8 cellular contexts compared by ENCODE assay signal in genomic region chr2:96816127-96816835, GRCh38. TPM values are rescaled to one million over a fixed set of nuclear protein-coding genes. Genes with fewer than 3 reads are reported as not detected.
DNase-seq lines count a peak whose midpoint lies in the region; ATAC-seq and TF ChIP-seq lines count a peak whose summit lies in the region.

Gene CNNM3 (plus strand): TSS chr2:96816268. CDS start chr2:96816278, 10 bp downstream.

- no peaks in the 10 kb centered on the region for H3K27me3 ChIP-seq in DOHH2 (ENCODE audit: control insufficient read depth, low read length)
- no peaks in the 10 kb centered on the region for H3K27me3 ChIP-seq in KMS-11 (ENCODE audit: insufficient read depth, low read depth)

- H3K79me2 ChIP-seq in DOHH2 (ENCODE audit: control insufficient read depth, low read length) = peaks cover 50% of the 10 kb centered on the region
- H3K79me2 ChIP-seq in KMS-11 (ENCODE audit: insufficient read depth, low read depth) = peaks cover 43% of the 10 kb centered on the region

- H3K4me2 ChIP-seq in DOHH2 (ENCODE audit: low read length) (peak within 1 kb of the TSS; percentile 93), KMS-11 (peak within 1 kb of the TSS; percentile 96)

- H3K4me1 ChIP-seq in DOHH2 (ENCODE audit: control insufficient read depth, low read length) (peaks cover 63% of the 10 kb centered on the region), KMS-11 (ENCODE audit: low read depth, poor library complexity, severe bottlenecking) (peaks cover 22% of the 10 kb centered on the region)

- no peaks in the 10 kb centered on the region for H3K9me3 ChIP-seq in DOHH2 (ENCODE audit: control insufficient read depth, insufficient read depth, low read length)

- peak within 1 kb of the TSS; percentile 57; the same call in 1 of the 2 replicates for H3K9ac ChIP-seq in KMS-11

- peak within 1 kb of the TSS; percentile 60 for H3K27ac ChIP-seq in DOHH2 (ENCODE audit: low read depth, low read length)
- peak within 1 kb of the TSS; percentile 71 for H3K27ac ChIP-seq in KMS-11

- H3K36me3 ChIP-seq in DOHH2 (ENCODE audit: control insufficient read depth, low read length) = peaks cover 40% of the 10 kb centered on the region
- no peaks in the 10 kb centered on the region for H3K36me3 ChIP-seq in KMS-11 (ENCODE audit: insufficient read depth)

- ATAC-seq in GM21786 (IDR thresholded peaks at IDR 0.05; ENCODE audit: unreplicated experiment) (peak; percentile 82), esophagus mucosa (peak; percentile 97)

- peaks cover 44% of the 10 kb centered on the region for H3K36me3 Mint-ChIP-seq in activated T-cell treated with anti-CD3 and anti-CD28 coated beads, Interleukin-2, amount 50 U/mL, for 24 hours (ENCODE audit: low read depth)

- H3K9me3 Mint-ChIP-seq in activated T-cell treated with anti-CD3 and anti-CD28 coated beads, Interleukin-2, amount 50 U/mL, for 24 hours = no peaks in the 10 kb centered on the region

- H4K20me1 ChIP-seq in DOHH2 (ENCODE audit: control insufficient read depth, insufficient read depth, low read depth, low read length) = peaks cover 26% of the 10 kb centered on the region
- no peaks in the 10 kb centered on the region for H4K20me1 ChIP-seq in KMS-11 (ENCODE audit: insufficient read depth)

- H3K27ac Mint-ChIP-seq in activated T-cell treated with anti-CD3 and anti-CD28 coated beads, Interleukin-2, amount 50 U/mL, for 24 hours = peak within 1 kb of the TSS; percentile 81

- DNase-seq in activated T-cell treated with anti-CD3 and anti-CD28 coated beads, Interleukin-2, amount 50 U/mL, for 24 hours = peak; percentile 97
- peak; percentile 94 for DNase-seq in myocyte (ENCODE audit: low read depth)
- peak; percentile 85 to 96 for DNase-seq in stimulated activated CD8-positive, alpha-beta memory T cell treated with anti-CD3 and anti-CD28 coated beads, Interleukin-7, amount 100 ng/mL, for 4 hours (ENCODE audit: low read depth in 2 of 2)

- peaks cover 61% of the 10 kb centered on the region for H3K4me1 Mint-ChIP-seq in activated T-cell treated with anti-CD3 and anti-CD28 coated beads, Interleukin-2, amount 50 U/mL, for 24 hours (ENCODE audit: low read depth)

- H3K4me3 Mint-ChIP-seq in activated T-cell treated with anti-CD3 and anti-CD28 coated beads, Interleukin-2, amount 50 U/mL, for 24 hours = peak within 1 kb of the TSS; percentile 83

- peak within 1 kb of the TSS; percentile 83 for H2AFZ ChIP-seq in KMS-11 (ENCODE audit: low read depth)

- H3F3A ChIP-seq in DOHH2 (ENCODE audit: control insufficient read depth, insufficient read depth) = no peaks in the 10 kb centered on the region

- TF ChIP-seq CTCF in DOHH2 (IDR thresholded peaks at IDR 0.05; ENCODE audit: low read depth, low read length, poor library complexity, severe bottlenecking) (peak; percentile 40), KMS-11 (conservative IDR thresholded peaks at IDR 0.05; ENCODE audit: low read depth, low read length) (peak; percentile 51)

- H3K4me3 ChIP-seq in DOHH2 (ENCODE audit: low read length) (peak within 1 kb of the TSS; percentile 93), KMS-11 (IDR thresholded peaks at IDR 0.05; ENCODE audit: insufficient read depth, low read depth, low read length) (peak within 1 kb of the TSS; percentile 84)

- H3K27me3 Mint-ChIP-seq in activated T-cell treated with anti-CD3 and anti-CD28 coated beads, Interleukin-2, amount 50 U/mL, for 24 hours = no peaks in the 10 kb centered on the region

- H3K9me2 ChIP-seq in DOHH2 (replicated peaks; ENCODE audit: control insufficient read depth, low read length) = no peaks in the 10 kb centered on the region

TF ChIP-seq in PFSK-1, 5 proteins besides CTCF, POLR2A, EP300 and RAD21:
- TF ChIP-seq FOXP2 (optimal IDR thresholded peaks at IDR 0.05; ENCODE audit: borderline replicate concordance, extremely low read depth, extremely low read length, insufficient read depth) (peak; percentile 3), POLR2AphosphoS5 (IDR thresholded peaks at IDR 0.05; ENCODE audit: low read depth, low read length) (peak; percentile 60), TAF1 (IDR thresholded peaks at IDR 0.05; ENCODE audit: borderline replicate concordance, insufficient read depth, low read length) (0 out of 2 replicates have a peak, but pooled peaks have one; percentile 61), REST (IDR thresholded peaks at IDR 0.05; ENCODE audit: insufficient read depth in 1 of 2, low read depth in 2 of 2, low read length in 2 of 2) (0 out of 4 replicates have a peak, but pooled peaks of 1 of the 2 experiments have one; percentile 5), SIN3A (IDR thresholded peaks at IDR 0.05; ENCODE audit: borderline replicate concordance, insufficient read depth, low read length) (no peak)

RNA-seq across cellular contexts. Expression of gene CNNM3, which starts in this region (rescaled TPM):
- 33.2 TPM for polyA plus RNA-seq in PFSK-1 (2012; ENCODE audit: insufficient read length, low read depth)
- total RNA-seq in esophagus mucosa (6.1 TPM), myocyte (5.5 and 8.7 TPM in 2 replicates)
- 15.1 TPM for polyA plus RNA-seq in myocyte (2012)

Comparison
In these comparisons a context has a peak if more than half of its experiments do, and no peak if none do; other contexts are left out.
1. Peak in every context shown above with its lines: DNase-seq, ATAC-seq, H3K4me3 ChIP-seq and H3K27ac ChIP-seq.